ENCODE assay signal across 24 cellular contexts in genomic region chr15:70042553-70043214, GRCh38. TPM values are rescaled to one million over a fixed set of nuclear protein-coding genes. Genes with fewer than 3 reads are reported as not detected.
DNase-seq lines count a peak whose midpoint lies in the region; ATAC-seq and TF ChIP-seq lines count a peak whose summit lies in the region.
"Had no signal": no experiment of that assay in that cellular context is flagged by ENCODE, and none has a peak within 500 bp of the region (broad histone marks: within the 10 kb centered on the region; RNA-seq: fewer than 3 reads in every experiment).

No MANE protein-coding gene starts in this region.

- no peak overlapping the region for H3K4me3 ChIP-seq in CD8-positive, alpha-beta T cell (ENCODE audit: low read depth, low read length)
- H3K4me3 ChIP-seq in RWPE2 (ENCODE audit: severe bottlenecking), result no peak overlapping the region

- no peak for ATAC-seq in CD8-positive, alpha-beta T cell
- ATAC-seq in RWPE2 (ENCODE audit: low read depth) (no peak), sciatic nerve (no peak), HG03280 (IDR thresholded peaks at IDR 0.05; ENCODE audit: unreplicated experiment) (no peak)
- ATAC-seq: SK-N-SH treated with all-trans-retinoic acid at 6 μM for 48 hours had no signal

- no peak overlapping the region for H3K27ac ChIP-seq in CD8-positive, alpha-beta T cell (ENCODE audit: low read depth, low read length)
- no peak overlapping the region for H3K27ac ChIP-seq in RWPE2 (ENCODE audit: poor library complexity, severe bottlenecking)
- H3K27ac ChIP-seq: 22Rv1, KMS-11 had no signal

- peaks cover 10% of the 10 kb centered on the region for H3K36me3 Mint-ChIP-seq in activated naive CD4-positive, alpha-beta T cell treated with anti-CD3 and anti-CD28 coated beads, Interleukin-2, amount 10 ng/mL, durations not matched to agents 7 days and 5 days
- H3K36me3 Mint-ChIP-seq in CD8-positive, alpha-beta T cell, result peaks cover 26% of the 10 kb centered on the region

- DNase-seq in activated naive CD4-positive, alpha-beta T cell treated with anti-CD3 and anti-CD28 coated beads, Interleukin-2, amount 10 ng/mL, durations not matched to agents 7 days and 5 days, result peak; percentile 8
- no peak for DNase-seq in activated naive CD4-positive, alpha-beta T cell treated with anti-CD3 and anti-CD28 coated beads, Interleukin-2, amount 50 U/mL, for 16 hours
- no peak for DNase-seq in CD8-positive, alpha-beta T cell
- peak; percentile 16 for DNase-seq in RWPE2 (ENCODE audit: low spot score)
- DNase-seq in posterior vena cava (ENCODE audit: low spot score), result peak; percentile 5
- DNase-seq in sciatic nerve (ENCODE audit: low spot score), result no peak
- DNase-seq in DMS53 treated with DMSO at 0.1 percent for 48 hours (lab: John Stamatoyannopoulos, UW; ENCODE audit: unreplicated experiment), result no peak
- DNase-seq: CD4-positive, CD25-positive, alpha-beta regulatory T cell; COR-L47; DMS79; EL; GDM1; GOT3; HCEC 1CT; NCI-H1092; NCI-H1417 treated with DMSO at 0.1 percent for 48 hours; NCI-H187 treated with DMSO at 0.1 percent for 48 hours; NCI-H446; NCI-H524 treated with DMSO at 0.1 percent for 48 hours; NCI-H774 had no signal

- peaks cover 7% of the 10 kb centered on the region for H3K27me3 Mint-ChIP-seq in activated naive CD4-positive, alpha-beta T cell treated with anti-CD3 and anti-CD28 coated beads, Interleukin-2, amount 10 ng/mL, durations not matched to agents 7 days and 5 days
- H3K27me3 Mint-ChIP-seq in CD8-positive, alpha-beta T cell (ENCODE audit: low read depth), result no peaks in the 10 kb centered on the region

- H3K4me1 ChIP-seq in CD8-positive, alpha-beta T cell (ENCODE audit: insufficient read depth, low read length), result no peaks in the 10 kb centered on the region
- no peaks in the 10 kb centered on the region for H3K4me1 ChIP-seq in RWPE2 (ENCODE audit: insufficient read depth, poor library complexity, severe bottlenecking)

- H3K4me1 Mint-ChIP-seq in activated naive CD4-positive, alpha-beta T cell treated with anti-CD3 and anti-CD28 coated beads, Interleukin-2, amount 10 ng/mL, durations not matched to agents 7 days and 5 days, result no peaks in the 10 kb centered on the region
- H3K4me1 Mint-ChIP-seq in CD8-positive, alpha-beta T cell (ENCODE audit: low read depth), result no peaks in the 10 kb centered on the region

- no peaks in the 10 kb centered on the region for H3K27me3 ChIP-seq in CD8-positive, alpha-beta T cell (ENCODE audit: insufficient read depth, low read length)
- peaks cover 13% of the 10 kb centered on the region for H3K27me3 ChIP-seq in RWPE2 (ENCODE audit: insufficient read depth, poor library complexity, severe bottlenecking)

- TF ChIP-seq CTCF in CD8-positive, alpha-beta T cell (IDR thresholded peaks at IDR 0.05), result no peak
- no peak for TF ChIP-seq CTCF in RWPE2 (IDR thresholded peaks at IDR 0.05; ENCODE audit: poor library complexity, severe bottlenecking)

- no peaks in the 10 kb centered on the region for H3K36me3 ChIP-seq in CD8-positive, alpha-beta T cell (ENCODE audit: insufficient read depth, low read length)
- no peaks in the 10 kb centered on the region for H3K36me3 ChIP-seq in RWPE2 (ENCODE audit: low read depth)

- H3K9me3 ChIP-seq in CD8-positive, alpha-beta T cell (ENCODE audit: low read length), result no peaks in the 10 kb centered on the region
- no peaks in the 10 kb centered on the region for H3K9me3 ChIP-seq in RWPE2 (ENCODE audit: severe bottlenecking)

- no peak overlapping the region for H3K4me3 Mint-ChIP-seq in activated naive CD4-positive, alpha-beta T cell treated with anti-CD3 and anti-CD28 coated beads, Interleukin-2, amount 10 ng/mL, durations not matched to agents 7 days and 5 days
- H3K4me3 Mint-ChIP-seq in CD8-positive, alpha-beta T cell, result no peak overlapping the region
- H3K4me3 Mint-ChIP-seq: CD4-positive, CD25-positive, alpha-beta regulatory T cell had no signal

- intact Hi-C loops in CD8-positive, alpha-beta T cell (cut with DNase I, micrococcal nuclease), result loop anchor here in 1 of 2 experiments (10.0 kb wide), 1 partner anchor 468 kb away; no protein-coding TSS in a partner anchor
- intact Hi-C loops in posterior vena cava (cut with DNase I), result no loop called here
- intact Hi-C loops in sciatic nerve (cut with DNase I), result no loop called here

- POLR2A ChIA-PET in CD8-positive, alpha-beta T cell (lab: Charles Lee), result no interaction called here

- CTCF ChIA-PET in activated naive CD4-positive, alpha-beta T cell treated with anti-CD3 and anti-CD28 coated beads, Interleukin-2, amount 10 ng/mL, durations not matched to agents 7 days and 5 days (lab: Charles Lee), result no interaction called here
- CTCF ChIA-PET in CD8-positive, alpha-beta T cell (lab: Charles Lee), result no interaction called here

- no peaks in the 10 kb centered on the region for H3K9me3 Mint-ChIP-seq in activated naive CD4-positive, alpha-beta T cell treated with anti-CD3 and anti-CD28 coated beads, Interleukin-2, amount 10 ng/mL, durations not matched to agents 7 days and 5 days
- H3K9me3 Mint-ChIP-seq in CD8-positive, alpha-beta T cell, result no peaks in the 10 kb centered on the region
- H3K9me3 Mint-ChIP-seq: CD4-positive, CD25-positive, alpha-beta regulatory T cell had no signal

- H3K27ac Mint-ChIP-seq in activated naive CD4-positive, alpha-beta T cell treated with anti-CD3 and anti-CD28 coated beads, Interleukin-2, amount 10 ng/mL, durations not matched to agents 7 days and 5 days, result no peak overlapping the region
- H3K27ac Mint-ChIP-seq in CD8-positive, alpha-beta T cell, result peak overlapping the region; percentile 61
- H3K27ac Mint-ChIP-seq: CD4-positive, CD25-positive, alpha-beta regulatory T cell had no signal

RNA-seq across cellular contexts. Expression of gene TLE3, which starts 55.0 kb away (rescaled TPM):
- 100 to 1,000 TPM; 198 to 201 TPM for total RNA-seq in CD8-positive, alpha-beta T cell
- 10 to 100 TPM; 45.5 to 50.9 TPM for total RNA-seq in posterior vena cava
- total RNA-seq in sciatic nerve, result 90.1 TPM

Comparison
In these comparisons a context has a peak if more than half of its experiments do, and no peak if none do; other contexts are left out.
1. DNase-seq: peak in activated naive CD4-positive, alpha-beta T cell treated with anti-CD3 and anti-CD28 coated beads, Interleukin-2, amount 10 ng/mL, durations not matched to agents 7 days and 5 days (single experiment), RWPE2 (single experiment) and posterior vena cava (single experiment); none in activated naive CD4-positive, alpha-beta T cell treated with anti-CD3 and anti-CD28 coated beads, Interleukin-2, amount 50 U/mL, for 16 hours (single experiment), CD8-positive, alpha-beta T cell (0 of 7), sciatic nerve (single experiment) and DMS53 treated with DMSO at 0.1 percent for 48 hours (single experiment).